10 cellular contexts compared by ENCODE assay signal in the genomic region with DNA sequence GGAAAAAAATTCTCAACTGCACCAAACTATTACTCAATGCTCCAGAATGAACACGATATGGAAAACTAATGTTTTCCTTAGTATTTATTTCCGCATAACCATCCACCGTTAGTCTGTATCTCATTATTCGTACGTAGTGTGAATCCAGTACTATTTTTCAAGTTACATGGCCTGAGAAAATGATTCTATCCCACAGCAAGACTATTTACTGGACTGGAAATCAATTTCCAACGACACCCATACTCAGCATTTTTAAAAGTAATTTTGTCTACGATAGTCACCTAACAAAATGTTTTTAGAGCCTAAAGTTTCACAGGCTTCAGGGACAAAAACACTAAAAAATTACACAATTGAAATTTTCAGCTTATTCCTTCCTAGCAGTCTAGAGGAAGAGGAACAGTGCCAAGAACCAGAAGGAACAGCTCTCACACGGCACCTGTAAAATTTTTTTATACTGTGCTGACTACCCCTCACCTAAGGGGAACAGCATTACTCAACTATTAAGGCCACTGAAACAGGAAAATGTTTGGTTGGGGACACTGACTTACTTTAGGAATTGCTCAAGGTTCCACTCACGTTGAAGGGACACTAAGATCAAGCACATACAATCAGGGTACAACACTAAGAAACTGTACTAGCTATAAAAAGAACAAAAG. TPM values are rescaled to one million over a fixed set of nuclear protein-coding genes. Genes with fewer than 3 reads are reported as not detected.
A peak's percentile ranks its signal among the peaks of the same experiment; 100 is the strongest.
DNase-seq lines count a peak whose midpoint lies in the region; ATAC-seq and TF ChIP-seq lines count a peak whose summit lies in the region.
"Had no signal": no experiment of that assay in that cellular context is flagged by ENCODE, and none has a peak within 500 bp of the region (broad histone marks: within the 10 kb centered on the region; RNA-seq: fewer than 3 reads in every experiment).

No MANE protein-coding gene starts in this region.

- H3K4me3 ChIP-seq in CD4-positive, CD25-positive, alpha-beta regulatory T cell (ENCODE audit: low read depth, low read length) = peak overlapping the region; percentile 58
- H3K4me3 ChIP-seq in Loucy (ENCODE audit: low read length, poor library complexity, severe bottlenecking) = peak overlapping the region; percentile 98
- H3K4me3 ChIP-seq in effector memory CD4-positive, alpha-beta T cell (ENCODE audit: insufficient read depth, low read depth, low read length, poor library complexity, severe bottlenecking) = peak overlapping the region; percentile 35
- peak overlapping the region; percentile 21 to 35 for H3K4me3 ChIP-seq in neutrophil (ENCODE audit: low read depth in 1 of 2, low read length in 1 of 2)

- H3K4me3 Mint-ChIP-seq in CD4-positive, CD25-positive, alpha-beta regulatory T cell = peak overlapping the region; percentile 43 to 89 (median 68)

- DNase-seq in CD4-positive, CD25-positive, alpha-beta regulatory T cell = no peak
- no peak for DNase-seq in effector memory CD4-positive, alpha-beta T cell
- DNase-seq in kidney glomerular epithelial cell (lab: John Stamatoyannopoulos, UW) = no peak
- DNase-seq in NCI-H748 (lab: John Stamatoyannopoulos, UW; ENCODE audit: unreplicated experiment) = no peak
- DNase-seq: DMS153, NCI-H69 had no signal

- H3K27ac Mint-ChIP-seq in CD4-positive, CD25-positive, alpha-beta regulatory T cell = peak overlapping the region; percentile 3 to 94 (median 81)

- H3K27me3 ChIP-seq in CD4-positive, CD25-positive, alpha-beta regulatory T cell (ENCODE audit: control insufficient read depth, insufficient read depth, low read length) = no peaks in the 10 kb centered on the region
- H3K27me3 ChIP-seq in Loucy (ENCODE audit: insufficient read depth, low read length, poor library complexity, severe bottlenecking) (no peaks in the 10 kb centered on the region), neutrophil (no peaks in the 10 kb centered on the region)
- H3K27me3 ChIP-seq in effector memory CD4-positive, alpha-beta T cell (replicated peaks; ENCODE audit: control insufficient read depth, insufficient read depth, low read length, poor library complexity, severe bottlenecking) = no peaks in the 10 kb centered on the region

- no peak overlapping the region for H2AFZ ChIP-seq in Loucy (ENCODE audit: low read length)

- no peaks in the 10 kb centered on the region for H3F3A ChIP-seq in Loucy (ENCODE audit: low read depth)

- H3K27ac ChIP-seq in CD4-positive, CD25-positive, alpha-beta regulatory T cell (ENCODE audit: insufficient read depth, low read length, poor library complexity, severe bottlenecking) = peak overlapping the region; percentile 100
- H3K27ac ChIP-seq in effector memory CD4-positive, alpha-beta T cell (ENCODE audit: insufficient read depth, low read length, poor library complexity, severe bottlenecking) = no peak overlapping the region
- H3K27ac ChIP-seq in neutrophil = peak overlapping the region; percentile 66

- H3K27me3 Mint-ChIP-seq in CD4-positive, CD25-positive, alpha-beta regulatory T cell = no peaks in the 10 kb centered on the region

- peaks cover 99% of the 10 kb centered on the region for H4K20me1 ChIP-seq in Loucy (ENCODE audit: insufficient read depth, low read length, poor library complexity, severe bottlenecking)

- H3K9me3 Mint-ChIP-seq in CD4-positive, CD25-positive, alpha-beta regulatory T cell = no peaks in the 10 kb centered on the region

- no peak overlapping the region for H3K9ac ChIP-seq in Loucy (ENCODE audit: low read depth, low read length, poor library complexity, severe bottlenecking)

- peaks cover 39% of the 10 kb centered on the region for H3K36me3 ChIP-seq in CD4-positive, CD25-positive, alpha-beta regulatory T cell (ENCODE audit: control insufficient read depth, insufficient read depth, low read length)
- H3K36me3 ChIP-seq in Loucy (ENCODE audit: insufficient read depth, low read length) (peaks cover 62% of the 10 kb centered on the region), neutrophil (peaks cover 6% of the 10 kb centered on the region)
- H3K36me3 ChIP-seq in effector memory CD4-positive, alpha-beta T cell (ENCODE audit: control insufficient read depth, insufficient read depth, low read length) = peaks cover 20% of the 10 kb centered on the region

- peak overlapping the region; percentile 92 for H3K4me2 ChIP-seq in Loucy (ENCODE audit: low read depth, low read length, poor library complexity, severe bottlenecking)

- no peak for TF ChIP-seq CTCF in Loucy (conservative IDR thresholded peaks at IDR 0.05; ENCODE audit: low read length)
- TF ChIP-seq CTCF in neutrophil (IDR thresholded peaks at IDR 0.05) = no peak

- no peaks in the 10 kb centered on the region for H3K9me3 ChIP-seq in CD4-positive, CD25-positive, alpha-beta regulatory T cell (ENCODE audit: control insufficient read depth in 2 of 2, low read length in 2 of 2)
- H3K9me3 ChIP-seq in Loucy (ENCODE audit: insufficient read depth, low read depth, low read length) = no peaks in the 10 kb centered on the region
- H3K9me3 ChIP-seq in effector memory CD4-positive, alpha-beta T cell (ENCODE audit: control insufficient read depth, low read length) = no peaks in the 10 kb centered on the region
- no peaks in the 10 kb centered on the region for H3K9me3 ChIP-seq in neutrophil

- H3K9me2 ChIP-seq in Loucy (replicated peaks; ENCODE audit: low read depth, low read length) = no peaks in the 10 kb centered on the region

- H3K4me1 ChIP-seq in CD4-positive, CD25-positive, alpha-beta regulatory T cell (ENCODE audit: control insufficient read depth, insufficient read depth, low read length, poor library complexity, severe bottlenecking) = peaks cover 97% of the 10 kb centered on the region
- H3K4me1 ChIP-seq in Loucy (ENCODE audit: insufficient read depth, low read length, poor library complexity, severe bottlenecking) = peaks cover 67% of the 10 kb centered on the region
- H3K4me1 ChIP-seq in effector memory CD4-positive, alpha-beta T cell (ENCODE audit: control insufficient read depth, insufficient read depth, low read length, poor library complexity, severe bottlenecking) = peaks cover 43% of the 10 kb centered on the region
- H3K4me1 ChIP-seq in neutrophil (ENCODE audit: control insufficient read depth in 1 of 2, insufficient read depth in 1 of 2, low read depth in 1 of 2, low read length in 1 of 2) = peaks cover 72 to 83% of the 10 kb centered on the region in 2 experiments

- H3K79me2 ChIP-seq in Loucy (ENCODE audit: insufficient read depth, low read length) = peaks cover 100% of the 10 kb centered on the region

- ATAC-seq in CD4-positive, CD25-positive, alpha-beta regulatory T cell (ENCODE audit: low read depth in 2 of 2) = no peak
- ATAC-seq in GM21423 (IDR thresholded peaks at IDR 0.05; ENCODE audit: unreplicated experiment) = no peak
- ATAC-seq in GM18858 (IDR thresholded peaks at IDR 0.05; ENCODE audit: unreplicated experiment) = no peak

- peaks cover 47% of the 10 kb centered on the region for H3K36me3 Mint-ChIP-seq in CD4-positive, CD25-positive, alpha-beta regulatory T cell

- H3K4me1 Mint-ChIP-seq in CD4-positive, CD25-positive, alpha-beta regulatory T cell = peaks cover 54 to 94% (median 84%) of the 10 kb centered on the region in 4 donors

RNA-seq across cellular contexts. Expression of a gene that starts 9.6 kb away (rescaled TPM):
- 587 TPM for total RNA-seq in CD4-positive, CD25-positive, alpha-beta regulatory T cell
- 100 to 1,000 TPM; 452 to 502 (median 479) TPM for polyA plus RNA-seq in CD4-positive, CD25-positive, alpha-beta regulatory T cell

RNA-seq across cellular contexts. Expression of a gene that starts 51.1 kb away (rescaled TPM):
- 17.6 TPM for total RNA-seq in CD4-positive, CD25-positive, alpha-beta regulatory T cell
- polyA plus RNA-seq in CD4-positive, CD25-positive, alpha-beta regulatory T cell = 10 to 100 TPM; 27.6 to 42.3 (median 30.3) TPM

RNA-seq across cellular contexts. Expression of a gene that starts 57.0 kb away (rescaled TPM):
- total RNA-seq in CD4-positive, CD25-positive, alpha-beta regulatory T cell = 21.2 TPM
- polyA plus RNA-seq in CD4-positive, CD25-positive, alpha-beta regulatory T cell = 10 to 100 TPM; 10.7 to 17.4 (median 15.2) TPM

Comparison
In these comparisons a context has a peak if more than half of its experiments do, and no peak if none do; other contexts are left out.
1. H3K4me3 ChIP-seq: peak in every context shown above with its lines; median percentile 98 in Loucy; 58 in CD4-positive, CD25-positive, alpha-beta regulatory T cell; 35 in effector memory CD4-positive, alpha-beta T cell; 28 in neutrophil.